Comparison of ENCODE assay signal across 9 cellular contexts in the genomic region with DNA sequence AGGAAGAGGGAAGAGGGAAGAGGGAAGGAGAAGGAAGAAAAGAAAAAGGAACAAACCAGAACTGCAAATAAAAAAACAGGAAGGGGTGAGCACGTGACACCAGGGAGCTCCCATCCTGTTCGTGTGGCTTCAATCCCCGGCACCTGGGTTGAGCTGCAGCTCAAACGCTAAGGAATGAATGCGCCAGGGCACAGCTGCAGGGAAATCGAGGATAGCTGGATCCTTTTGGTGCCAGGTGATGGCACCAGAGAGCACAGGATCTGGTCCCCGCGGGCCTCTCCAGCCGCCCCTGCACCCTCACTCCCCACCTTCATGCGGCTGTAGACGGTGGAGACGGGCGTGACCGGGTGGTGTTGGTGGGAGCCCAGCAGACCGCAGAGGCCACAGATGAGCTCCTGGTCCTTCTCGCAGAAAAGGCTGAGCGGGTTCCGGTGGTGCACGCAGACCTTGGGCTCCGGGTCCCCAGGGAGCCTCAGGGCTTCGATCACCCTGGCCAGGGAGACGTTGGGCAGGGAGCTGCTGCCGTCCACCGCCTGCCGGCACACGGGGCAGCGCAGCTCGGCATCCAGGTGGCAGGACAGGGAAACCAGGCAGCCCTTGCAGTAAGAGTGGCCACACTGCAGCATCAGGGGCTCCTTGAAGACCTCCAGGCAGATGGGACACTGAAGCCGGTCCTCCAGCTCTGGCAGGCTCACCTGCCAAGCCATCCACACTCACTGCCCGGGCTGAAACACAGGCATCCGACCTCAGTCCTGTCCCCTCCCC. TPM values are rescaled to one million over a fixed set of nuclear protein-coding genes. Genes with fewer than 3 reads are reported as not detected.
A peak's percentile ranks its signal among the peaks of the same experiment; 100 is the strongest.
DNase-seq lines count a peak whose midpoint lies in the region; ATAC-seq and TF ChIP-seq lines count a peak whose summit lies in the region.
"Not testable (repeated sequence)": the region's sequence is repeated elsewhere in the genome, so short reads cannot be mapped to it uniquely, and the experiment has no call there.
"Had no signal": no experiment of that assay in that cellular context is flagged by ENCODE, and none has a peak within 500 bp of the region (broad histone marks: within the 10 kb centered on the region; RNA-seq: fewer than 3 reads in every experiment).

No MANE protein-coding gene starts in this region.

- H3K9me3 ChIP-seq in ES-I3 (ENCODE audit: control insufficient read depth, insufficient read depth, low read length); hepatocyte (ENCODE audit: low read depth); psoas muscle; upper lobe of left lung: not testable (repeated sequence)

- H3K27me3 ChIP-seq in hepatocyte; psoas muscle (ENCODE audit: insufficient read depth in 3 of 3, low read length in 2 of 3); upper lobe of left lung: not testable (repeated sequence)

- not testable (repeated sequence) for TF ChIP-seq EP300 in upper lobe of left lung (IDR thresholded peaks at IDR 0.05)

- not testable (repeated sequence) for H3K4me1 Mint-ChIP-seq in brain

- not testable (repeated sequence) for H3K4me1 ChIP-seq in ES-I3 (ENCODE audit: insufficient read depth, low read length); hepatocyte (ENCODE audit: insufficient read depth); psoas muscle
- H3K4me1 ChIP-seq in upper lobe of left lung = peaks cover 4 to 12% (median 7%) of the 10 kb centered on the region in 4 donors

- peak overlapping the region; percentile 29 for H2AFZ ChIP-seq in hepatocyte

- TF ChIP-seq POLR2A in upper lobe of left lung (IDR thresholded peaks at IDR 0.05) = not testable (repeated sequence)

- H3K9me2 ChIP-seq in hepatocyte (replicated peaks; ENCODE audit: insufficient read depth) = not testable (repeated sequence)

- intact Hi-C loops in psoas muscle (cut with DNase I) = not testable (repeated sequence)

- not testable (repeated sequence) for H3K79me2 ChIP-seq in hepatocyte

- 0 out of 2 replicates have a peak overlapping the region, but pooled peaks have one; percentile 25 for H3K9ac ChIP-seq in ES-I3 (ENCODE audit: low read depth, low read length)

- H3K27me3 Mint-ChIP-seq in brain = peaks cover 13% of the 10 kb centered on the region

- not testable (repeated sequence) for H3K4me3 ChIP-seq in hepatocyte
- H3K4me3 ChIP-seq in psoas muscle (peak overlapping the region; percentile 30), upper lobe of left lung (peak overlapping the region in 3 of 4 donors; percentile 11 to 29 (median 16))

- not testable (repeated sequence) for H3K36me3 ChIP-seq in ES-I3 (ENCODE audit: insufficient read depth, low read length); hepatocyte (replicated peaks; ENCODE audit: insufficient read depth, low read depth); psoas muscle (ENCODE audit: insufficient read depth in 1 of 2, low read depth in 1 of 2); upper lobe of left lung

- not testable (repeated sequence) for H3K36me3 Mint-ChIP-seq in brain

- H3K4me3 Mint-ChIP-seq in brain = peak overlapping the region in 1 of 5 experiments; percentile 18

- DNase-seq in HK-2 (ENCODE audit: unreplicated experiment) (peak; percentile 46), NCI-H526 treated with DMSO at 0.1 percent for 48 hours (lab: John Stamatoyannopoulos, UW) (peak; percentile 53), hepatocyte (ENCODE audit: low spot score) (peak; percentile 77), psoas muscle (peak; percentile 34 to 64), upper lobe of left lung (peak; percentile 61 to 75)
- DNase-seq in activated CD4-positive, CD25-positive, alpha-beta regulatory T cell treated with anti-CD3 and anti-CD28 coated beads, Interleukin-2, amount 50 U/mL, for 72 hours = peak; percentile 41

- peak; percentile 60 to 79 (median 69) for ATAC-seq in psoas muscle
- peak; percentile 47 for ATAC-seq in upper lobe of left lung (ENCODE audit: low FRiP score in 2 of 2)

- H3K27ac ChIP-seq in hepatocyte, psoas muscle, upper lobe of left lung: not testable (repeated sequence)

- WGBS in hepatocyte (ENCODE audit: low lambda C conversion rate, missing lambda C conversion rate) = 29% methylated on average over 31 of the region's 31 CpGs
- WGBS in psoas muscle, 3 donors = 19 to 25% (median 20%) methylated on average over 21 to 31 of the region's 31 CpGs
- WGBS in upper lobe of left lung, 2 donors = 12 to 17% methylated on average over 10 to 31 of the region's 31 CpGs

- H3K9me3 Mint-ChIP-seq in brain = not testable (repeated sequence)

- peak overlapping the region in 1 of 5 experiments; percentile 38 for H3K27ac Mint-ChIP-seq in brain

- H3K4me2 ChIP-seq in hepatocyte = peak overlapping the region; percentile 72

- TF ChIP-seq CTCF in brain (conservative IDR thresholded peaks at IDR 0.05) (peak; percentile 54 to 71), hepatocyte (IDR thresholded peaks at IDR 0.05; ENCODE audit: poor library complexity) (peak; percentile 59), psoas muscle (IDR thresholded peaks at IDR 0.05) (peak; percentile 39), upper lobe of left lung (IDR thresholded peaks at IDR 0.05) (peak in 5 of 6 experiments; percentile 15 to 53 (median 37))

- not testable (repeated sequence) for H4K20me1 ChIP-seq in hepatocyte (ENCODE audit: insufficient read depth, poor library complexity, severe bottlenecking)

RNA-seq across cellular contexts. Expression of a gene that starts 3.6 kb away (rescaled TPM):
- polyA plus RNA-seq in brain (ENCODE audit: insufficient read depth, low read depth, low replicate concordance) = 0.34 TPM
- total RNA-seq in hepatocyte = 7.5 and 9.8 TPM in 2 replicates
- polyA plus RNA-seq in hepatocyte = 9.0 and 10.8 TPM in 2 replicates
- total RNA-seq in psoas muscle = 1 to 10 TPM in 1 of 4 donors, under 1 TPM in 3; 0.25 to 1.3 (median 0.55) TPM
- polyA plus RNA-seq in psoas muscle = under 1 TPM; 0.12 to 0.65 (median 0.17) TPM
- total RNA-seq in upper lobe of left lung = under 1 TPM in 3 of 6 donors, not detected in 3; 0.13 to 0.55 (median 0.37) TPM
- total RNA-seq: activated CD8-positive, alpha-beta memory T cell treated with anti-CD3 and anti-CD28 coated beads for 36 hours had no signal

RNA-seq across cellular contexts. Expression of a gene that starts 3.7 kb away (rescaled TPM):
- polyA plus RNA-seq in brain (ENCODE audit: insufficient read depth, low read depth, low replicate concordance) (not detected), hepatocyte (0.17 TPM in 1 of 2 replicates, not detected in the other), psoas muscle (not detected)
- total RNA-seq in hepatocyte (0.12 TPM in 1 of 2 replicates, not detected in the other), psoas muscle (not detected), upper lobe of left lung (under 1 TPM in 1 of 6 donors, not detected in 5; 0.30 TPM)
- total RNA-seq: activated CD8-positive, alpha-beta memory T cell treated with anti-CD3 and anti-CD28 coated beads for 36 hours had no signal

RNA-seq across cellular contexts. Expression of a gene that starts 15.6 kb away (rescaled TPM):
- 53.7 TPM for polyA plus RNA-seq in brain (ENCODE audit: insufficient read depth, low read depth, low replicate concordance)
- total RNA-seq in hepatocyte = 20.5 and 22.6 TPM in 2 replicates
- 30.6 and 33.1 TPM in 2 replicates for polyA plus RNA-seq in hepatocyte
- 10 to 100 TPM; 18.2 to 34.0 (median 26.6) TPM for total RNA-seq in psoas muscle
- 10 to 100 TPM; 42.9 to 65.2 (median 45.6) TPM for polyA plus RNA-seq in psoas muscle
- total RNA-seq in upper lobe of left lung = 10 to 100 TPM; 19.4 to 34.5 (median 30.9) TPM
